Comparison of ENCODE assay signal across 14 cellular contexts in the genomic region with DNA sequence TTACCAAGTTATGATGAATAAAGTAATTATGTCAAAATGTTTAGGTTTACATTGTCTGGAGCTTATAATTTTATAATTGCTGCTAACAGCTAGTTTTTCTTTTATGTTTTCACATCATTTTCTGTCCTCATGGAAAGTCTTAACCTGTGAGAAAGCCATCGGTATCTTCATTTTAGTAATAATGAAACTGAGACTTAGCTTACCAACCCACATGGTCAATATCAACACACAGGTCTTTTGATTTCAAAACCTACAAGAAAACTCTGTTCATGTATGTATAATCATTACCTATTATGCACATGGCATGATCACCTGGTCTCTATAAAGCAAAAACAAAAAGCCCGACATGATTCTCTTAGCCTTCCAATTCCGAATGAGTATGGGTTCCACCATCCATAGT.
DNase-seq lines count a peak whose midpoint lies in the region; ATAC-seq and TF ChIP-seq lines count a peak whose summit lies in the region.
"Had no signal": no experiment of that assay in that cellular context is flagged by ENCODE, and none has a peak within 500 bp of the region (broad histone marks: within the 10 kb centered on the region; RNA-seq: fewer than 3 reads in every experiment).

No MANE protein-coding gene starts in this region.

- no peaks in the 10 kb centered on the region for H3K27me3 Mint-ChIP-seq in activated T-helper 1 cell treated with anti-CD3 and anti-CD28 coated beads, Interleukin-12 subunit alpha, Interleukin-12 subunit beta, Interleukin-2, Interleukin-4 antibody, amounts not matched to agents 30 ng/mL and 10 ng/mL and 1 ng/mL, durations not matched to agents 14 hours and 24 hours and 36 hours (ENCODE audit: insufficient read depth)
- H3K27me3 Mint-ChIP-seq in Calu3 (ENCODE audit: unreplicated experiment): no peaks in the 10 kb centered on the region
- H3K27me3 Mint-ChIP-seq: activated CD4-positive, alpha-beta memory T cell treated with anti-CD3 and anti-CD28 coated beads for 36 hours; memory B cell had no signal

- DNase-seq in activated T-helper 1 cell treated with anti-CD3 and anti-CD28 coated beads, Interleukin-12 subunit alpha, Interleukin-12 subunit beta, Interleukin-2, Interleukin-4 antibody, amounts not matched to agents 30 ng/mL and 10 ng/mL and 1 ng/mL, durations not matched to agents 14 hours and 24 hours and 36 hours (ENCODE audit: low spot score): no peak
- DNase-seq in NCI-H2227 (lab: John Stamatoyannopoulos, UW; ENCODE audit: unreplicated experiment) (no peak), NCI-H2081 (lab: John Stamatoyannopoulos, UW) (no peak), Calu3 (no peak)
- no peak for DNase-seq in stimulated activated CD4-positive, alpha-beta T cell treated with anti-CD3 and anti-CD28 coated beads, Interleukin-12 subunit alpha, Interleukin-12 subunit beta, amount 100 ng/mL, for 4 hours
- DNase-seq: activated CD4-positive, alpha-beta memory T cell treated with anti-CD3 and anti-CD28 coated beads for 36 hours; hypothalamus; Kasumi-1; NCI-H526 treated with DMSO at 0.1 percent for 48 hours; SW 1271 had no signal

- H3K4me1 Mint-ChIP-seq in activated T-helper 1 cell treated with anti-CD3 and anti-CD28 coated beads, Interleukin-12 subunit alpha, Interleukin-12 subunit beta, Interleukin-2, Interleukin-4 antibody, amounts not matched to agents 30 ng/mL and 10 ng/mL and 1 ng/mL, durations not matched to agents 14 hours and 24 hours and 36 hours (ENCODE audit: low read depth): peaks cover 8% of the 10 kb centered on the region
- H3K4me1 Mint-ChIP-seq in Calu3 (ENCODE audit: low read depth, unreplicated experiment): no peaks in the 10 kb centered on the region
- H3K4me1 Mint-ChIP-seq: memory B cell had no signal

- intact Hi-C loops in activated T-helper 1 cell treated with anti-CD3 and anti-CD28 coated beads, Interleukin-12 subunit alpha, Interleukin-12 subunit beta, Interleukin-2, Interleukin-4 antibody, amounts not matched to agents 30 ng/mL and 10 ng/mL and 1 ng/mL, durations not matched to agents 14 hours and 24 hours and 36 hours (cut with micrococcal nuclease): loop anchor here (1.0 to 2.0 kb wide), 3 partner anchors 34 to 63 kb away; no protein-coding TSS in a partner anchor
- intact Hi-C loops in Calu3 (cut with micrococcal nuclease; ENCODE audit: unreplicated experiment): no loop called here

- TF ChIP-seq CTCF in Calu3 (IDR thresholded peaks at IDR 0.05; ENCODE audit: unreplicated experiment): no peak

- no peak overlapping the region for H3K4me3 Mint-ChIP-seq in activated T-helper 1 cell treated with anti-CD3 and anti-CD28 coated beads, Interleukin-12 subunit alpha, Interleukin-12 subunit beta, Interleukin-2, Interleukin-4 antibody, amounts not matched to agents 30 ng/mL and 10 ng/mL and 1 ng/mL, durations not matched to agents 14 hours and 24 hours and 36 hours
- no peak overlapping the region for H3K4me3 Mint-ChIP-seq in Calu3 (ENCODE audit: low read depth, unreplicated experiment)
- H3K4me3 Mint-ChIP-seq: activated CD4-positive, alpha-beta memory T cell treated with anti-CD3 and anti-CD28 coated beads for 36 hours; memory B cell had no signal

- BruUV-seq in Calu3 (replicated peaks; lab: Mats Ljungman, UMichigan): no TSS peak

- CTCF ChIA-PET in Calu3 (lab: Charles Lee): no interaction called here

- ATAC-seq in GM18867 (IDR thresholded peaks at IDR 0.05; ENCODE audit: unreplicated experiment) (peak; percentile 93), GM21390 (IDR thresholded peaks at IDR 0.05; ENCODE audit: unreplicated experiment) (peak; percentile 96), HG03039 (IDR thresholded peaks at IDR 0.05; ENCODE audit: unreplicated experiment) (peak; percentile 74)

- H3K27ac Mint-ChIP-seq in activated T-helper 1 cell treated with anti-CD3 and anti-CD28 coated beads, Interleukin-12 subunit alpha, Interleukin-12 subunit beta, Interleukin-2, Interleukin-4 antibody, amounts not matched to agents 30 ng/mL and 10 ng/mL and 1 ng/mL, durations not matched to agents 14 hours and 24 hours and 36 hours: peak overlapping the region; percentile 14
- no peak overlapping the region for H3K27ac Mint-ChIP-seq in Calu3 (ENCODE audit: unreplicated experiment)
- H3K27ac Mint-ChIP-seq: activated CD4-positive, alpha-beta memory T cell treated with anti-CD3 and anti-CD28 coated beads for 36 hours; memory B cell had no signal

- H3K9me3 Mint-ChIP-seq in activated T-helper 1 cell treated with anti-CD3 and anti-CD28 coated beads, Interleukin-12 subunit alpha, Interleukin-12 subunit beta, Interleukin-2, Interleukin-4 antibody, amounts not matched to agents 30 ng/mL and 10 ng/mL and 1 ng/mL, durations not matched to agents 14 hours and 24 hours and 36 hours: no peaks in the 10 kb centered on the region
- H3K9me3 Mint-ChIP-seq in Calu3 (ENCODE audit: low read depth, unreplicated experiment): no peaks in the 10 kb centered on the region
- H3K9me3 Mint-ChIP-seq: activated CD4-positive, alpha-beta memory T cell treated with anti-CD3 and anti-CD28 coated beads for 36 hours; memory B cell had no signal

- H3K36me3 Mint-ChIP-seq in activated T-helper 1 cell treated with anti-CD3 and anti-CD28 coated beads, Interleukin-12 subunit alpha, Interleukin-12 subunit beta, Interleukin-2, Interleukin-4 antibody, amounts not matched to agents 30 ng/mL and 10 ng/mL and 1 ng/mL, durations not matched to agents 14 hours and 24 hours and 36 hours (ENCODE audit: low read depth): no peaks in the 10 kb centered on the region
- no peaks in the 10 kb centered on the region for H3K36me3 Mint-ChIP-seq in Calu3 (ENCODE audit: insufficient read depth, unreplicated experiment)
